In the genomic region with DNA sequence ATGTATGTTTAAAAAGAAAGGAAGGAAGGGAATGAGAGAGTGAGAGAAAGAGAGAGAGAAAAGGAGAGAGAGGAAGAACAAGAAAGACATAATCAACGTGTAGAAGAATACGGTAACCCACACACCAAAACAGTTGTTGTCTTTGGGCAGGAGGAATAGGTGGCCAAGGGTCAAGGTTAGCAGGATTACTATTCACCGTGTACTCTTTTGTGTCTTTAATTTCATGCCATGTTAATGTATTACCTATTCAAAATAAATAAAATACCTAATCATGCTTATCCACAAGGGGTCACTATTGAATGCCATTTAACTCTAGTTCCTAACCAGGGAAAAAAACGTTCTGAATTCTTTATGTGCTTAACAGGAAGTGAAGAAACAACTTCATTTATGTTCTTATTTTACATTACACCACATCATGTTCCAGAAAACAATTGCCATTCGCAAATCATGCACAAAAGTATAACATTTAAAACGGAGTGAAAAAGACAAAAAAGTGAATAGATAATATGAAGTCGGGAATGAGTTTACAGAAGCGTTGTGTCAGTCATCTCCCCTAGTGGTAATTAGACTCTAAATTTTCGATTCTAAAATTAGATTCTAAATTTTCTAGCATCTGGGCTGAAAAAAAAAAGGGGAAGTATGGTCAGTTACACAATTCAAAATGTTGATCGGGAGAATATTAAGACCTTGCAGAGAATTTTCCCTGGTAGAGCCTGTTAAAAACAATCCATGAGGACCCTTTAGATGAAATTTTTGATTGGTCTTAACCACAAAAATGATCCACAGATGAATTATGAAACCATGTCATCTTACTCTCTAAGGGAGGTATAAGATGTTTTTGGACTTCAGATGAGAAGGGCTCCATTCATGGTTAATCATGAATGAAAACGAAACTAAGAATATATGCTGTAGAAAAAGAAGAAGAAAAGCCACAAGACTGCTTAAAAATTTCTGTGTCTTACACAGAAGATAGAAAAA, we compare ENCODE assay signal across 8 cellular contexts. TPM values are rescaled to one million over a fixed set of nuclear protein-coding genes. Genes with fewer than 3 reads are reported as not detected.
A peak's percentile ranks its signal among the peaks of the same experiment; 100 is the strongest.
DNase-seq lines count a peak whose midpoint lies in the region; ATAC-seq and TF ChIP-seq lines count a peak whose summit lies in the region.

No MANE protein-coding gene starts in this region.

- TF ChIP-seq POLR2A in ovary (IDR thresholded peaks at IDR 0.05): no peak

- H3K27ac ChIP-seq in foreskin keratinocyte (peak overlapping the region; percentile 52), ovary (no peak overlapping the region)

- H3K4me3 Mint-ChIP-seq in activated B cell treated with CpG ODN at 0.5 μM for 24 hours: peak overlapping the region; percentile 91

- TF ChIP-seq CTCF in activated B cell treated with CpG ODN at 0.5 μM for 24 hours (IDR thresholded peaks at IDR 0.05) (no peak), foreskin keratinocyte (conservative IDR thresholded peaks at IDR 0.05) (peak; percentile 90), ovary (IDR thresholded peaks at IDR 0.05) (peak in 1 of 3 donors; percentile 18)

- peak; percentile 71 for ATAC-seq in GM19452 (IDR thresholded peaks at IDR 0.05; ENCODE audit: unreplicated experiment)
- peak; percentile 65 for ATAC-seq in HG03442 (IDR thresholded peaks at IDR 0.05; ENCODE audit: unreplicated experiment)
- peak; percentile 66 for ATAC-seq in activated B cell treated with CpG ODN at 0.5 μM for 24 hours (ENCODE audit: low read depth)
- ATAC-seq in foreskin keratinocyte: peak; percentile 86

- H3K4me1 ChIP-seq in foreskin keratinocyte (peaks cover 13% of the 10 kb centered on the region), ovary (ENCODE audit: insufficient read depth) (no peaks in the 10 kb centered on the region)

- CTCF ChIA-PET in activated B cell treated with CpG ODN at 0.5 μM for 24 hours (lab: Charles Lee): interaction anchor here (0.7 to 2.0 kb wide), 15 partner anchors 13 to 303 kb away, joined by 3 to 12 read pairs (median 4); no protein-coding TSS in a partner anchor

- peaks cover 20% of the 10 kb centered on the region for H3K36me3 Mint-ChIP-seq in activated B cell treated with CpG ODN at 0.5 μM for 24 hours (ENCODE audit: low read depth)

- H3K9me3 Mint-ChIP-seq in activated B cell treated with CpG ODN at 0.5 μM for 24 hours: no peaks in the 10 kb centered on the region

- POLR2A ChIA-PET in activated B cell treated with CpG ODN at 0.5 μM for 24 hours (lab: Charles Lee): interaction anchor here (0.9 to 9.2 kb wide), 11 partner anchors 10 to 109 kb away, joined by 3 to 157 read pairs (median 6); a partner anchor contains a TSS

- no peaks in the 10 kb centered on the region for H3K36me3 ChIP-seq in ovary

- intact Hi-C loops in activated B cell treated with CpG ODN at 0.5 μM for 24 hours (cut with micrococcal nuclease) (loop anchor here (1.0 to 10.0 kb wide), 16 partner anchors 12 to 1753 kb away; a partner anchor contains a TSS), ovary (cut with DNase I) (no loop called here)

- no peaks in the 10 kb centered on the region for H3K9me3 ChIP-seq in ovary

- 1 to 5% (median 2%) methylated on average over 11 of the region's 11 CpGs for WGBS in ovary, 3 donors

- DNase-seq in DMS153 (lab: John Stamatoyannopoulos, UW): peak; percentile 84
- peak; percentile 77 for DNase-seq in NCI-H2227 (lab: John Stamatoyannopoulos, UW; ENCODE audit: unreplicated experiment)
- no peak for DNase-seq in activated B cell treated with CpG ODN at 0.5 μM for 24 hours
- peak; percentile 52 to 75 for DNase-seq in foreskin keratinocyte
- no peak for DNase-seq in ovary
- no peak for DNase-seq in effector CD4-positive, alpha-beta T cell

- no peak for TF ChIP-seq EP300 in ovary (IDR thresholded peaks at IDR 0.05)

- H3K27me3 Mint-ChIP-seq in activated B cell treated with CpG ODN at 0.5 μM for 24 hours: no peaks in the 10 kb centered on the region

- peak overlapping the region; percentile 98 for H3K27ac Mint-ChIP-seq in activated B cell treated with CpG ODN at 0.5 μM for 24 hours

- H3K27me3 ChIP-seq in foreskin keratinocyte (no peaks in the 10 kb centered on the region), ovary (no peaks in the 10 kb centered on the region)

- peaks cover 43% of the 10 kb centered on the region for H3K4me1 Mint-ChIP-seq in activated B cell treated with CpG ODN at 0.5 μM for 24 hours

- H3K4me3 ChIP-seq in ovary: peak overlapping the region; percentile 32

RNA-seq across cellular contexts. Expression of a gene that starts 0.7 kb away (rescaled TPM):
- total RNA-seq in activated B cell treated with CpG ODN at 0.5 μM for 24 hours: 44.8 and 53.6 TPM in 2 replicates
- total RNA-seq in foreskin keratinocyte: 0.07 and 0.27 TPM in 2 replicates
- 0.09 and 0.26 TPM in 2 replicates for polyA plus RNA-seq in foreskin keratinocyte
- total RNA-seq in ovary: 1 to 10 TPM in 1 of 7 donors, under 1 TPM in 5, not detected in 1; 0.12 to 2.0 (median 0.43) TPM
- under 1 TPM; 0.29 to 0.60 TPM for polyA plus RNA-seq in ovary

RNA-seq across cellular contexts. Expression of a gene that starts 11.9 kb away (rescaled TPM):
- total RNA-seq in activated B cell treated with CpG ODN at 0.5 μM for 24 hours: 56.0 and 58.3 TPM in 2 replicates
- 126 and 141 TPM in 2 replicates for total RNA-seq in foreskin keratinocyte
- polyA plus RNA-seq in foreskin keratinocyte: 95.9 and 117 TPM in 2 replicates
- 10 to 100 TPM; 19.2 to 44.3 (median 40.5) TPM for total RNA-seq in ovary
- 10 to 100 TPM; 25.5 to 64.4 TPM for polyA plus RNA-seq in ovary

Comparison
In these comparisons a context has a peak if more than half of its experiments do, and no peak if none do; other contexts are left out.
1. DNase-seq: peak in DMS153 (single experiment), NCI-H2227 (single experiment) and foreskin keratinocyte (2 of 2); none in activated B cell treated with CpG ODN at 0.5 μM for 24 hours (single experiment), ovary (0 of 5) and effector CD4-positive, alpha-beta T cell (single experiment).
2. RNA of a gene that starts 0.7 kb away (total RNA-seq): 44.8 to 53.6 TPM in activated B cell treated with CpG ODN at 0.5 μM for 24 hours; 0.12 to 2.0 TPM in ovary and 0.07 to 0.27 TPM in foreskin keratinocyte; every median in the first group is over 10 times any median in the second.
3. Peak in every context shown above with its lines, with median percentiles within 50 percentile points of each other: ATAC-seq.